ENCODE assay signal across 8 cellular contexts in the genomic region with DNA sequence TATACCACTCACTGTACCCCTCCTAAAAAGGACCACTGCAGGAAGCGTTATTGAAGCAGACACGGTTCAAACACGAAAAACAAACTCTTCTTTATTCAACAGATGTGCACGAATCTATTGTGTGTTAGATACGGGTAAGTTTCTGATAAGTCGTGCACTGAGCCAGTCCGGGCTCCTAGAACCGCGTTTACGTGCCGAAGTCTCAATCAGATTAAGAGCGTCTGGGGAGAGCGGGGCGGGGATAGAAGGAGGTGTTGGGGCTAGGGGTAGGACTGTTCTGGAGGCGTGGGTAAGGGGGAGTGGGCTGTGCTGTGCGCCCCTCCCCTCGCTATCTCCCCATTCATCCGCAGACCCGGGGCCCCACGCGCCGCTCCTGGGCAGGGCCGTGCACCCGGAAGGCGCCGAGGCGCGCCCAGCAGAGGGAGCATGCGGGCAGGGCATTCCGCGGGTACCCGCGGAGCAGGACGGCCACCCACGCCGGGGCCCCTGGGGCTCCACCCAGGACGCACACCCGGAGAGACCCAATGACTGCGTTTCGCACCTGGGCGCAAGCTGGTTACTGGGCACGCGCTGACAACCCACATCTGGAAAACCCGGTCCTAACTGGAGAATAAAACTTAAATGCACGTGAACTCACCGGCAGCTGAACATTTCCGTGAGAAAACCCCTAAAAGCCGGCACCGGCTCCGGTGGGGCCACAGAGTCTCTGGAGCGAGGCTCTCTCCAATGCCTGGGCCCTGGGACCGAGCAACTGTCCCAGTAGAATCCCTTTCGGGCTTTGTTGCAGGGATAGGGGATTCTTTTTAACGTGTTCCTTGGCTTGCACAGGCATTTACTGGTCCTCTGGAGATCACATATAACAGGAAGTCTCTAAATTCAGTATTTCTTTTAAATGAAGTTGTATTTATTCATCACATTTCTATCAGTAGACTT. TPM values are rescaled to one million over a fixed set of nuclear protein-coding genes. Genes with fewer than 3 reads are reported as not detected.
DNase-seq lines count a peak whose midpoint lies in the region; ATAC-seq and TF ChIP-seq lines count a peak whose summit lies in the region.

No MANE protein-coding gene starts in this region.

- peak overlapping the region; percentile 75 for H3K4me2 ChIP-seq in mesenchymal stem cell (ENCODE audit: low read length, poor library complexity, severe bottlenecking)

- TF ChIP-seq CTCF in CD14-positive monocyte (IDR thresholded peaks at IDR 0.05), result peak; percentile 70

- H3K27ac Mint-ChIP-seq in CD14-positive monocyte, result peak overlapping the region; percentile 86 to 96 (median 92)
- peak overlapping the region; percentile 95 to 98 for H3K27ac Mint-ChIP-seq in effector memory CD8-positive, alpha-beta T cell

- H3K27me3 Mint-ChIP-seq in CD14-positive monocyte (ENCODE audit: low read depth in 3 of 3), result peaks cover 0 to 6% (median 4%) of the 10 kb centered on the region in 3 donors
- no peaks in the 10 kb centered on the region for H3K27me3 Mint-ChIP-seq in effector memory CD8-positive, alpha-beta T cell

- intact Hi-C loops in CD14-positive monocyte (cut with micrococcal nuclease), result loop anchor here (1.0 to 10.0 kb wide), 6 partner anchors 39 to 141 kb away; a partner anchor contains a TSS

- H3K27me3 ChIP-seq in mesenchymal stem cell (ENCODE audit: control insufficient read depth in 1 of 2, insufficient read depth in 1 of 2, low read length in 2 of 2), result no peaks in the 10 kb centered on the region

- peak overlapping the region; percentile 98 for H4K91ac ChIP-seq in mesenchymal stem cell (ENCODE audit: low read length)

- H3K18ac ChIP-seq in mesenchymal stem cell (ENCODE audit: low read depth in 1 of 2, low read length in 2 of 2), result peak overlapping the region; percentile 99

- H3K4ac ChIP-seq in mesenchymal stem cell (ENCODE audit: low read depth in 1 of 2, low read length in 2 of 2), result peak overlapping the region; percentile 88 to 99

- H4K8ac ChIP-seq in mesenchymal stem cell (ENCODE audit: low read length), result peak overlapping the region; percentile 98

- H3K79me1 ChIP-seq in mesenchymal stem cell (replicated peaks; ENCODE audit: low read length, poor library complexity, severe bottlenecking), result no peaks in the 10 kb centered on the region

- H3K4me1 ChIP-seq in mesenchymal stem cell (ENCODE audit: control insufficient read depth, insufficient read depth, low read depth, low read length), result peaks cover 8% of the 10 kb centered on the region

- H2BK120ac ChIP-seq in mesenchymal stem cell (ENCODE audit: low read depth, low read length), result peak overlapping the region; percentile 88

- H2BK5ac ChIP-seq in mesenchymal stem cell (ENCODE audit: low read depth, low read length, poor library complexity, severe bottlenecking), result peak overlapping the region; percentile 96

- H3K23ac ChIP-seq in mesenchymal stem cell (ENCODE audit: low read length in 2 of 2), result no peak overlapping the region

- no peaks in the 10 kb centered on the region for H3K36me3 ChIP-seq in mesenchymal stem cell (ENCODE audit: control insufficient read depth in 1 of 2, insufficient read depth in 2 of 2, low read depth in 1 of 2, low read length in 2 of 2)

- DNase-seq in CD14-positive monocyte (ENCODE audit: low spot score) (peak; percentile 72), NCI-H82 treated with DMSO at 0.1 percent for 48 hours (lab: John Stamatoyannopoulos, UW; ENCODE audit: unreplicated experiment) (peak; percentile 27), mesenchymal stem cell (peak; percentile 84)
- DNase-seq in activated CD8-positive, alpha-beta memory T cell treated with anti-CD3 and anti-CD28 coated beads for 48 hours (ENCODE audit: low read depth in 2 of 3, low spot score in 2 of 3), result peak; percentile 72 to 87 (median 84)
- peak; percentile 83 to 87 (median 86) for DNase-seq in effector memory CD8-positive, alpha-beta T cell
- peak; percentile 86 for DNase-seq in stimulated activated CD8-positive, alpha-beta memory T cell treated with anti-CD3 and anti-CD28 coated beads, Interleukin-12 subunit alpha, Interleukin-12 subunit beta, amount 100 ng/mL, for 4 hours (ENCODE audit: low read depth)

- H2AK5ac ChIP-seq in mesenchymal stem cell (ENCODE audit: low read length, severe bottlenecking), result peak overlapping the region; percentile 100

- peak; percentile 55 for TF ChIP-seq POLR2A in GM19193 (IDR thresholded peaks at IDR 0.05; ENCODE audit: extremely low read depth, insufficient read depth, insufficient read length)

- peak overlapping the region in 1 of 2 experiments; percentile 98 for H3K14ac ChIP-seq in mesenchymal stem cell (ENCODE audit: low read length in 2 of 2)

- ATAC-seq in HG03354 (IDR thresholded peaks at IDR 0.05; ENCODE audit: poor library complexity, severe bottlenecking, unreplicated experiment), result peak; percentile 75
- peak; percentile 86 for ATAC-seq in effector memory CD8-positive, alpha-beta T cell (replicated peaks)

- H3K9me3 ChIP-seq in mesenchymal stem cell (ENCODE audit: control insufficient read depth, low read length), result no peaks in the 10 kb centered on the region

- peaks cover 0 to 2% (median 0%) of the 10 kb centered on the region in 7 donors for H3K9me3 Mint-ChIP-seq in CD14-positive monocyte
- H3K9me3 Mint-ChIP-seq in effector memory CD8-positive, alpha-beta T cell, result no peaks in the 10 kb centered on the region

- H3K36me3 Mint-ChIP-seq in CD14-positive monocyte, result peaks cover 0 to 3% of the 10 kb centered on the region in 2 donors
- peaks cover 6% of the 10 kb centered on the region for H3K36me3 Mint-ChIP-seq in effector memory CD8-positive, alpha-beta T cell (ENCODE audit: insufficient read depth)

- H3K9ac ChIP-seq in mesenchymal stem cell (ENCODE audit: low read length), result peak overlapping the region; percentile 94

- H3K4me1 Mint-ChIP-seq in CD14-positive monocyte, result peaks cover 29% of the 10 kb centered on the region
- H3K4me1 Mint-ChIP-seq in effector memory CD8-positive, alpha-beta T cell (ENCODE audit: low read depth in 2 of 2), result peaks cover 11 to 17% of the 10 kb centered on the region in 2 donors

- peak overlapping the region; percentile 87 to 96 for H2BK12ac ChIP-seq in mesenchymal stem cell (ENCODE audit: low read length in 2 of 2)

- H3K4me3 ChIP-seq in mesenchymal stem cell (ENCODE audit: insufficient read depth in 1 of 2, low read depth in 1 of 2, low read length in 2 of 2), result peak overlapping the region; percentile 28 to 79

- H2BK15ac ChIP-seq in mesenchymal stem cell (ENCODE audit: low read depth, poor library complexity, severe bottlenecking), result no peak overlapping the region

- peak overlapping the region; percentile 93 to 100 for H3K4me3 Mint-ChIP-seq in CD14-positive monocyte
- H3K4me3 Mint-ChIP-seq in effector memory CD8-positive, alpha-beta T cell, result peak overlapping the region; percentile 90 to 94

- 2% methylated on average over 46 of the region's 54 CpGs for WGBS in mesenchymal stem cell

- peak overlapping the region; percentile 76 for H2AFZ ChIP-seq in mesenchymal stem cell (ENCODE audit: low read depth, low read length)

- H3K27ac ChIP-seq in mesenchymal stem cell (ENCODE audit: low read length, poor library complexity, severe bottlenecking), result peak overlapping the region; percentile 97

RNA-seq across cellular contexts. Expression of a gene that starts 40.6 kb away (rescaled TPM):
- under 1 TPM; 0.05 to 0.22 TPM for polyA plus RNA-seq in CD14-positive monocyte
- polyA plus RNA-seq in mesenchymal stem cell (2013, experiment 1 of 2), result 7.5 TPM
- 7.5 TPM for polyA plus RNA-seq in mesenchymal stem cell (2013, experiment 2 of 2)

RNA-seq across cellular contexts. Expression of a gene that starts 49.8 kb away (rescaled TPM):
- 10 to 100 TPM; 13.8 to 26.4 TPM for polyA plus RNA-seq in CD14-positive monocyte
- 22.1 TPM for polyA plus RNA-seq in mesenchymal stem cell (2013, experiment 1 of 2)
- polyA plus RNA-seq in mesenchymal stem cell (2013, experiment 2 of 2), result 22.7 TPM

Comparison
In these comparisons a context has a peak if more than half of its experiments do, and no peak if none do; other contexts are left out.
1. Peak in every context shown above with its lines: DNase-seq, ATAC-seq, H3K4me3 ChIP-seq and H3K27ac ChIP-seq.
2. DNase-seq: peak in every context shown above with its lines; median percentile 86 in effector memory CD8-positive, alpha-beta T cell; 86 in stimulated activated CD8-positive, alpha-beta memory T cell treated with anti-CD3 and anti-CD28 coated beads, Interleukin-12 subunit alpha, Interleukin-12 subunit beta, amount 100 ng/mL, for 4 hours; 84 in activated CD8-positive, alpha-beta memory T cell treated with anti-CD3 and anti-CD28 coated beads for 48 hours; 84 in mesenchymal stem cell; 72 in CD14-positive monocyte; 27 in NCI-H82 treated with DMSO at 0.1 percent for 48 hours.